In genomic region chr3:33936171-33936920, GRCh38 we compare ENCODE assay signal across 16 cellular contexts.
DNase-seq lines count a peak whose midpoint lies in the region; ATAC-seq and TF ChIP-seq lines count a peak whose summit lies in the region.
"Had no signal": no experiment of that assay in that cellular context is flagged by ENCODE, and none has a peak within 500 bp of the region (broad histone marks: within the 10 kb centered on the region; RNA-seq: fewer than 3 reads in every experiment).

No MANE protein-coding gene starts in this region.

- no TSS peak for BruUV-seq in A673 (replicated peaks; lab: Mats Ljungman, UMichigan)

- H3K4me3 Mint-ChIP-seq in brain (no peak overlapping the region), T-helper 17 cell (no peak overlapping the region)
- H3K4me3 Mint-ChIP-seq: CD4-positive, alpha-beta memory T cell; GM23338; H9 had no signal

- H3K4me1 Mint-ChIP-seq in brain (peaks cover 41% of the 10 kb centered on the region), T-helper 17 cell (no peaks in the 10 kb centered on the region)
- H3K4me1 Mint-ChIP-seq: CD4-positive, alpha-beta memory T cell had no signal

- peaks cover 50% of the 10 kb centered on the region for H3K4me1 ChIP-seq in A673 (ENCODE audit: insufficient read depth, low read length, poor library complexity, severe bottlenecking)
- H3K4me1 ChIP-seq: Caco-2 had no signal

- H3K27me3 Mint-ChIP-seq in brain (no peaks in the 10 kb centered on the region), T-helper 17 cell (peaks cover 23% of the 10 kb centered on the region)

- H3K27ac ChIP-seq in A673 (ENCODE audit: low read depth, low read length, poor library complexity, severe bottlenecking), result peak overlapping the region; percentile 9
- H3K27ac ChIP-seq: 22Rv1 had no signal

- intact Hi-C loops in A673 (cut with micrococcal nuclease; ENCODE audit: unreplicated experiment), result no loop called here

- TF ChIP-seq CTCF in A673 (conservative IDR thresholded peaks at IDR 0.05; ENCODE audit: low read depth, low read length), result no peak
- no peak for TF ChIP-seq CTCF in brain (conservative IDR thresholded peaks at IDR 0.05)

- POLR2A ChIA-PET in A673 (lab: Charles Lee; ENCODE audit: low non-redundant PET), result no interaction called here

- no peaks in the 10 kb centered on the region for H3K36me3 ChIP-seq in A673 (ENCODE audit: insufficient read depth, low read length, poor library complexity, severe bottlenecking)

- CTCF ChIA-PET in A673 (lab: Charles Lee), result no interaction called here

- peaks cover 0 to 16% (median 0%) of the 10 kb centered on the region in 5 experiments for H3K9me3 Mint-ChIP-seq in brain
- H3K9me3 Mint-ChIP-seq: GM23338, H9 had no signal

- H3K4me3 ChIP-seq in A673 (ENCODE audit: low read depth, low read length, poor library complexity, severe bottlenecking), result no peak overlapping the region
- H3K4me3 ChIP-seq: GM23338 had no signal

- H3K36me3 Mint-ChIP-seq in brain (no peaks in the 10 kb centered on the region), T-helper 17 cell (ENCODE audit: low read depth) (no peaks in the 10 kb centered on the region)
- H3K36me3 Mint-ChIP-seq: CD4-positive, alpha-beta memory T cell had no signal

- H3K27me3 ChIP-seq in A673 (replicated peaks; ENCODE audit: insufficient read depth, low read depth, low read length, poor library complexity), result no peaks in the 10 kb centered on the region

- no peak for ATAC-seq in GM18909 (IDR thresholded peaks at IDR 0.05; ENCODE audit: poor library complexity, unreplicated experiment)
- no peak for ATAC-seq in T-helper 17 cell
- ATAC-seq: GM23338, HCT116 had no signal

- H3K27ac Mint-ChIP-seq in brain (peak overlapping the region in 4 of 5 experiments; percentile 64 to 87 (median 66)), T-helper 17 cell (no peak overlapping the region)
- H3K27ac Mint-ChIP-seq: GM23338, H9 had no signal

- no peak for DNase-seq in A673 (ENCODE audit: low spot score)
- peak; percentile 84 for DNase-seq in OCI-M1 (lab: John Stamatoyannopoulos, UW)
- DNase-seq in T-helper 17 cell, result no peak
- no peak for DNase-seq in activated effector memory CD4-positive, alpha-beta T cell treated with anti-CD3 and anti-CD28 coated beads, Interleukin-2, amount 50 U/mL, for 16 hours
- DNase-seq: ACHN; C1 segment of cervical spinal cord; Caco-2; CD4-positive, alpha-beta memory T cell; DMS153; DND-41; H9 had no signal

- H3K9me3 ChIP-seq in A673 (ENCODE audit: low read depth, low read length, poor library complexity, severe bottlenecking) (no peaks in the 10 kb centered on the region), T-helper 17 cell (ENCODE audit: control insufficient read depth, low read length, poor library complexity, severe bottlenecking) (no peaks in the 10 kb centered on the region)
- H3K9me3 ChIP-seq: Caco-2 had no signal
